21 cellular contexts compared by ENCODE assay signal in genomic region chr11:57307666-57308270, GRCh38. TPM values are rescaled to one million over a fixed set of nuclear protein-coding genes. Genes with fewer than 3 reads are reported as not detected.
DNase-seq lines count a peak whose midpoint lies in the region; ATAC-seq and TF ChIP-seq lines count a peak whose summit lies in the region.
"Had no signal": no experiment of that assay in that cellular context is flagged by ENCODE, and none has a peak within 500 bp of the region (broad histone marks: within the 10 kb centered on the region; RNA-seq: fewer than 3 reads in every experiment).

No MANE protein-coding gene starts in this region.

- H3K27ac ChIP-seq in cardiac muscle cell = peak overlapping the region; percentile 35
- peak overlapping the region; percentile 69 to 83 for H3K27ac ChIP-seq in esophagus (ENCODE audit: low read depth in 2 of 2, low read length in 1 of 2)

- H3K4me3 ChIP-seq in cardiac muscle cell (no peak overlapping the region), esophagus (ENCODE audit: low read depth in 1 of 2, low read length in 2 of 2) (peak overlapping the region in 1 of 2 donors; percentile 19)
- H3K4me3 ChIP-seq: adrenal gland, tibial nerve had no signal

- no peaks in the 10 kb centered on the region for H3K27me3 ChIP-seq in cardiac muscle cell
- H3K27me3 ChIP-seq in esophagus (ENCODE audit: control insufficient read depth in 1 of 2, insufficient read depth in 2 of 2, low read length in 2 of 2) = no peaks in the 10 kb centered on the region
- H3K27me3 ChIP-seq: adrenal gland, tibial nerve had no signal

- H3K9me3 ChIP-seq in cardiac muscle cell (ENCODE audit: low read depth) = no peaks in the 10 kb centered on the region
- H3K9me3 ChIP-seq in esophagus (ENCODE audit: control insufficient read depth in 2 of 2, insufficient read depth in 1 of 2, low read depth in 1 of 2, low read length in 1 of 2) = no peaks in the 10 kb centered on the region
- H3K9me3 ChIP-seq: adrenal gland, tibial nerve had no signal

- intact Hi-C loops in left cardiac atrium (cut with DNase I) = no loop called here
- intact Hi-C loops in activated CD4-positive, alpha-beta memory T cell treated with anti-CD3 and anti-CD28 coated beads for 36 hours (cut with micrococcal nuclease) = no loop called here

- ATAC-seq in left cardiac atrium (no peak), HG03280 (IDR thresholded peaks at IDR 0.05; ENCODE audit: unreplicated experiment) (no peak)
- ATAC-seq: effector memory CD8-positive, alpha-beta T cell; left ventricle myocardium superior; stimulated activated effector memory CD8-positive, alpha-beta T cell treated with anti-CD3 and anti-CD28 coated beads, Interleukin-12 subunit alpha, Interleukin-12 subunit beta, amount 100 ng/mL, for 72 hours had no signal

- peaks cover 71% of the 10 kb centered on the region for H3K4me1 Mint-ChIP-seq in nephron
- H3K4me1 Mint-ChIP-seq in activated CD4-positive, alpha-beta memory T cell treated with anti-CD3 and anti-CD28 coated beads for 36 hours (ENCODE audit: low read depth) = peaks cover 11% of the 10 kb centered on the region

- no peaks in the 10 kb centered on the region for H3K9me3 Mint-ChIP-seq in nephron
- H3K9me3 Mint-ChIP-seq in activated CD4-positive, alpha-beta memory T cell treated with anti-CD3 and anti-CD28 coated beads for 36 hours = no peaks in the 10 kb centered on the region
- H3K9me3 Mint-ChIP-seq: central memory CD8-positive, alpha-beta T cell; effector memory CD8-positive, alpha-beta T cell; naive B cell; stimulated activated effector memory CD8-positive, alpha-beta T cell treated with anti-CD3 and anti-CD28 coated beads, Interleukin-12 subunit alpha, Interleukin-12 subunit beta, amount 100 ng/mL, for 72 hours; T-helper 1 cell treated with Interleukin-12 subunit alpha and Interleukin-12 subunit beta and Interleukin-4 antibody, amounts not matched to agents 30 μg/mL and 1 μg/mL, for 36 hours had no signal

- 46 to 50% methylated on average over 7 of the region's 7 CpGs for WGBS in esophagus, 2 donors

- H3K36me3 Mint-ChIP-seq in nephron (ENCODE audit: low read depth) = peaks cover 54% of the 10 kb centered on the region
- H3K36me3 Mint-ChIP-seq in activated CD4-positive, alpha-beta memory T cell treated with anti-CD3 and anti-CD28 coated beads for 36 hours = peaks cover 13% of the 10 kb centered on the region

- TF ChIP-seq CTCF in cardiac muscle cell (IDR thresholded peaks at IDR 0.05; ENCODE audit: low read depth, low read length) (no peak), nephron (IDR thresholded peaks at IDR 0.05; ENCODE audit: unreplicated experiment in 3 of 3) (no peak)

- DNase-seq in cardiac muscle cell (ENCODE audit: low read depth in 1 of 2, low spot score in 1 of 2) = no peak
- DNase-seq in left cardiac atrium = no peak
- DNase-seq in NCI-H1417 treated with DMSO at 0.1 percent for 48 hours (lab: John Stamatoyannopoulos, UW) = no peak
- no peak for DNase-seq in D341Med (ENCODE audit: low spot score)
- DNase-seq in activated CD4-positive, alpha-beta memory T cell treated with anti-CD3 and anti-CD28 coated beads for 36 hours = no peak
- DNase-seq: activated effector memory CD4-positive, alpha-beta T cell treated with Interleukin-2 at 50 U/mL for 16 hours; CD4-positive, CD25-positive, alpha-beta regulatory T cell; effector memory CD8-positive, alpha-beta T cell; foreskin fibroblast; left ventricle myocardium superior; naive B cell had no signal

- POLR2A ChIA-PET in activated CD4-positive, alpha-beta memory T cell treated with anti-CD3 and anti-CD28 coated beads for 36 hours (lab: Charles Lee) = no interaction called here

- peak overlapping the region in 2 of 3 experiments; percentile 29 to 62 for H3K27ac Mint-ChIP-seq in nephron
- H3K27ac Mint-ChIP-seq in activated CD4-positive, alpha-beta memory T cell treated with anti-CD3 and anti-CD28 coated beads for 36 hours = no peak overlapping the region
- H3K27ac Mint-ChIP-seq: CD4-positive, CD25-positive, alpha-beta regulatory T cell; effector memory CD8-positive, alpha-beta T cell; stimulated activated effector memory CD8-positive, alpha-beta T cell treated with anti-CD3 and anti-CD28 coated beads, Interleukin-12 subunit alpha, Interleukin-12 subunit beta, amount 100 ng/mL, for 72 hours; T-helper 1 cell treated with Interleukin-12 subunit alpha and Interleukin-12 subunit beta and Interleukin-4 antibody, amounts not matched to agents 30 μg/mL and 1 μg/mL, for 36 hours had no signal

- H3K4me1 ChIP-seq in cardiac muscle cell (ENCODE audit: low read depth) (peaks cover 41% of the 10 kb centered on the region), esophagus (ENCODE audit: control insufficient read depth in 2 of 2, insufficient read depth in 2 of 2, low read length in 1 of 2) (peaks cover 14 to 55% of the 10 kb centered on the region in 2 donors)

- no peaks in the 10 kb centered on the region for H3K27me3 Mint-ChIP-seq in nephron (ENCODE audit: low read depth)
- no peaks in the 10 kb centered on the region for H3K27me3 Mint-ChIP-seq in activated CD4-positive, alpha-beta memory T cell treated with anti-CD3 and anti-CD28 coated beads for 36 hours
- H3K27me3 Mint-ChIP-seq: CD4-positive, CD25-positive, alpha-beta regulatory T cell; central memory CD8-positive, alpha-beta T cell; effector memory CD8-positive, alpha-beta T cell had no signal

- H3K36me3 ChIP-seq in cardiac muscle cell = peaks cover 11% of the 10 kb centered on the region
- H3K36me3 ChIP-seq in esophagus (ENCODE audit: control insufficient read depth in 2 of 2, insufficient read depth in 2 of 2, low read length in 1 of 2) = peaks cover 3 to 33% of the 10 kb centered on the region in 2 donors

- no peak overlapping the region for H3K4me3 Mint-ChIP-seq in nephron
- H3K4me3 Mint-ChIP-seq in activated CD4-positive, alpha-beta memory T cell treated with anti-CD3 and anti-CD28 coated beads for 36 hours = no peak overlapping the region
- H3K4me3 Mint-ChIP-seq: CD4-positive, CD25-positive, alpha-beta regulatory T cell; central memory CD8-positive, alpha-beta T cell; effector memory CD8-positive, alpha-beta T cell; stimulated activated effector memory CD8-positive, alpha-beta T cell treated with anti-CD3 and anti-CD28 coated beads, Interleukin-12 subunit alpha, Interleukin-12 subunit beta, amount 100 ng/mL, for 72 hours; T-helper 1 cell treated with Interleukin-12 subunit alpha and Interleukin-12 subunit beta and Interleukin-4 antibody, amounts not matched to agents 30 μg/mL and 1 μg/mL, for 36 hours had no signal

- CTCF ChIA-PET in activated CD4-positive, alpha-beta memory T cell treated with anti-CD3 and anti-CD28 coated beads for 36 hours (lab: Charles Lee) = interaction anchor here (0.7 to 0.8 kb wide), 2 partner anchors 59 to 1937 kb away, joined by 3 read pairs; no protein-coding TSS in a partner anchor

RNA-seq across cellular contexts. Expression of gene TNKS1BP1, which starts 17.0 kb away (rescaled TPM):
- total RNA-seq in cardiac muscle cell (58.9 and 69.1 TPM in 2 replicates), left cardiac atrium (10 to 100 TPM; 73.6 to 82.6 TPM)
- polyA plus RNA-seq in cardiac muscle cell (62.1 and 67.1 TPM in 2 replicates), esophagus (100 to 1,000 TPM; 114 to 249 TPM)
- total RNA-seq in activated CD4-positive, alpha-beta memory T cell treated with anti-CD3 and anti-CD28 coated beads for 36 hours = 10 to 100 TPM; 14.0 to 15.1 TPM

RNA-seq across cellular contexts. Expression of gene SSRP1, which starts 27.9 kb away (rescaled TPM):
- total RNA-seq in cardiac muscle cell (112 and 180 TPM in 2 replicates), left cardiac atrium (10 to 100 TPM; 34.7 to 45.5 TPM)
- polyA plus RNA-seq in cardiac muscle cell (87.0 and 112 TPM in 2 replicates), esophagus (10 to 100 TPM; 18.8 to 67.4 TPM)
- total RNA-seq in activated CD4-positive, alpha-beta memory T cell treated with anti-CD3 and anti-CD28 coated beads for 36 hours = 100 to 1,000 TPM; 256 to 262 TPM

RNA-seq across cellular contexts. Expression of gene P2RX3, which starts 30.4 kb away (rescaled TPM):
- total RNA-seq in cardiac muscle cell = 0.09 and 0.18 TPM in 2 replicates
- 0.39 and 0.62 TPM in 2 replicates for polyA plus RNA-seq in cardiac muscle cell
- 1 to 10 TPM in 1 of 2 donors, under 1 TPM in 1; 0.84 to 1.7 TPM for total RNA-seq in left cardiac atrium
- polyA plus RNA-seq in esophagus = not detected
- total RNA-seq in activated CD4-positive, alpha-beta memory T cell treated with anti-CD3 and anti-CD28 coated beads for 36 hours = not detected
- total RNA-seq: CD4-positive, CD25-positive, alpha-beta regulatory T cell; H4; posterior vena cava had no signal
- polyA plus RNA-seq: CD4-positive, CD25-positive, alpha-beta regulatory T cell had no signal
